18 cellular contexts compared by ENCODE assay signal in genomic region chr1:217586586-217586985, GRCh38. TPM values are rescaled to one million over a fixed set of nuclear protein-coding genes. Genes with fewer than 3 reads are reported as not detected.
DNase-seq lines count a peak whose midpoint lies in the region; ATAC-seq and TF ChIP-seq lines count a peak whose summit lies in the region.
"Had no signal": no experiment of that assay in that cellular context is flagged by ENCODE, and none has a peak within 500 bp of the region (broad histone marks: within the 10 kb centered on the region; RNA-seq: fewer than 3 reads in every experiment).

No MANE protein-coding gene starts in this region.

- H3K27ac ChIP-seq in Panc1 (ENCODE audit: low read length), result no peak overlapping the region
- H3K27ac ChIP-seq: SJSA1 had no signal

- in situ Hi-C loops in Panc1 (cut with HindIII; ENCODE audit: low pct_unique_long_range_greater_than_20kb, low sequenced_read_pairs), result no loop called here

- H3K4me3 ChIP-seq in Panc1 (ENCODE audit: low read depth in 2 of 2, low read length in 2 of 2), result no peak overlapping the region
- H3K4me3 ChIP-seq: SJSA1 had no signal

- peak; percentile 65 for DNase-seq in ELR (ENCODE audit: low read depth)
- DNase-seq in Panc1 (ENCODE audit: low read depth, low spot score), result peak; percentile 25
- peak; percentile 12 for DNase-seq in fibroblast of gingiva (ENCODE audit: low read depth)
- peak; percentile 34 for DNase-seq in renal cortical epithelial cell (ENCODE audit: low read depth)
- DNase-seq in NCI-H1048 (lab: John Stamatoyannopoulos, UW), result no peak
- DNase-seq in 8988T, result no peak
- DNase-seq: BE2C; Calu3; CD4-positive, alpha-beta T cell; DMS79 treated with DMSO at 0.1 percent for 48 hours; Kasumi-1; NCI-H1417; NCI-H187 treated with DMSO at 0.1 percent for 48 hours; NCI-H526 treated with DMSO at 0.1 percent for 48 hours; SW 1271 had no signal

- H3K36me3 ChIP-seq in Panc1 (ENCODE audit: control insufficient read depth, insufficient read depth, low read length), result no peaks in the 10 kb centered on the region; the same call in 1 of the 2 replicates
- H3K36me3 ChIP-seq: BE2C, SJSA1 had no signal

- intact Hi-C loops in Panc1 (cut with micrococcal nuclease; ENCODE audit: unreplicated experiment), result no loop called here

- ATAC-seq in Panc1, result 0 out of 2 replicates have a peak, but pooled peaks have one; percentile 45
- ATAC-seq in GM21576 (IDR thresholded peaks at IDR 0.05; ENCODE audit: unreplicated experiment), result no peak

- H3K27me3 ChIP-seq in Panc1 (ENCODE audit: control insufficient read depth, insufficient read depth, low read length), result no peaks in the 10 kb centered on the region
- H3K27me3 ChIP-seq: BE2C, SJSA1 had no signal

- POLR2A ChIA-PET in Panc1 (lab: Charles Lee), result interaction anchor here (0.6 kb wide), 1 partner anchor 11 kb away, joined by 3 read pairs; no protein-coding TSS in a partner anchor

- no peaks in the 10 kb centered on the region for H3K9me3 ChIP-seq in Panc1 (ENCODE audit: control insufficient read depth, insufficient read depth, low read depth, low read length)
- H3K9me3 ChIP-seq: BE2C, SJSA1 had no signal

- H3K4me1 ChIP-seq in Panc1 (ENCODE audit: control insufficient read depth, insufficient read depth, low read length), result no peaks in the 10 kb centered on the region
- H3K4me1 ChIP-seq: BE2C had no signal

- no TSS peak for BruUV-seq in Panc1 (replicated peaks; lab: Mats Ljungman, UMichigan)

- no peak for TF ChIP-seq CTCF in Panc1 (IDR thresholded peaks at IDR 0.05)

- CTCF ChIA-PET in Panc1 (lab: Charles Lee), result no interaction called here

RNA-seq across cellular contexts. Expression of gene GPATCH2, which starts 44.3 kb away (rescaled TPM):
- 11.2 TPM for total RNA-seq in Panc1 (2021; ENCODE audit: unreplicated experiment)
- 3.9 TPM for polyA plus RNA-seq in Panc1 (2012; ENCODE audit: insufficient read length)
- total RNA-seq in renal cortical epithelial cell, result 11.3 and 26.6 TPM in 2 replicates

RNA-seq across cellular contexts. Expression of gene SPATA17, which starts 44.6 kb away (rescaled TPM):
- total RNA-seq in Panc1 (2021; ENCODE audit: unreplicated experiment) (0.51 TPM), renal cortical epithelial cell (3.8 and 4.2 TPM in 2 replicates)
- polyA plus RNA-seq in Panc1 (2012; ENCODE audit: insufficient read length), result 0.35 TPM
- total RNA-seq: CD4-positive, alpha-beta T cell had no signal
- polyA plus RNA-seq: IgD-negative memory B cell had no signal

Comparison
In these comparisons a context has a peak if more than half of its experiments do, and no peak if none do; other contexts are left out.
1. DNase-seq: peak in ELR (single experiment), Panc1 (single experiment), fibroblast of gingiva (single experiment) and renal cortical epithelial cell (single experiment); none in NCI-H1048 (single experiment) and 8988T (single experiment).